ENCODE assay signal across 10 cellular contexts in genomic region chr19:41377977-41378707, GRCh38. TPM values are rescaled to one million over a fixed set of nuclear protein-coding genes. Genes with fewer than 3 reads are reported as not detected.
DNase-seq lines count a peak whose midpoint lies in the region; ATAC-seq, FAIRE-seq and TF ChIP-seq lines count a peak whose summit lies in the region.
"Had no signal": no experiment of that assay in that cellular context is flagged by ENCODE, and none has a peak within 500 bp of the region (broad histone marks: within the 10 kb centered on the region; RNA-seq: fewer than 3 reads in every experiment).

No MANE protein-coding gene starts in this region.

- H3K27ac ChIP-seq in H1 (ENCODE audit: low read depth, low read length) (no peak overlapping the region), transverse colon (peak overlapping the region; percentile 42 to 54 (median 44)), coronary artery (no peak overlapping the region)

- H3K36me3 Mint-ChIP-seq in activated naive CD4-positive, alpha-beta T cell treated with anti-CD3 and anti-CD28 coated beads, Interleukin-2, amount 50 U/mL, for 24 hours, result peaks cover 1% of the 10 kb centered on the region
- H3K36me3 Mint-ChIP-seq in activated naive CD4-positive, alpha-beta T cell treated with anti-CD3 and anti-CD28 coated beads, Interleukin-2, amount 10 ng/mL, durations not matched to agents 7 days and 5 days, result peaks cover 6% of the 10 kb centered on the region

- no peak overlapping the region for H3K4me3 ChIP-seq in H1 (ENCODE audit: extremely low read depth in 1 of 4, insufficient read depth in 2 of 4, low read depth in 3 of 4, low read length in 4 of 4)
- no peak overlapping the region for H3K4me3 ChIP-seq in transverse colon
- H3K4me3 ChIP-seq in coronary artery, result no peak overlapping the region

- H4K91ac ChIP-seq in H1 (replicated peaks; ENCODE audit: insufficient read length, low read length), result no peak overlapping the region

- H2BK5ac ChIP-seq in H1 (ENCODE audit: low read depth, low read length), result no peak overlapping the region

- FAIRE-seq in H1 (lab: Jason Lieb, UNC), result no peak

- 51% methylated on average over 9 of the region's 9 CpGs; no CpG with 5 or more reads in 1 of the 2 experiments for WGBS in H1 (ENCODE audit: extremely low coverage in 1 of 2, insufficient coverage in 1 of 2, insufficient read length in 1 of 2, insufficient replicate concordance in 2 of 2, low coverage in 1 of 2, low lambda C conversion rate in 2 of 2, missing lambda C conversion rate in 1 of 2), 2 experiments
- 54 to 67% methylated on average over 3 to 7 of the region's 9 CpGs for WGBS in transverse colon (ENCODE audit: low coverage in 1 of 2), 2 donors

- H3K4me1 ChIP-seq in H1 (replicated peaks in 1 of 4; ENCODE audit: control insufficient read depth in 3 of 4, insufficient read depth in 4 of 4, low read length in 3 of 4) (peaks cover 0 to 5% (median 4%) of the 10 kb centered on the region in 4 experiments; a peak in 5 of 7 replicates), transverse colon (peaks cover 5 to 35% (median 21%) of the 10 kb centered on the region in 4 donors)
- H3K4me1 ChIP-seq: Caco-2 had no signal

- no peak overlapping the region; a peak in 1 of 4 replicates for H3K4me2 ChIP-seq in H1 (ENCODE audit: insufficient read depth in 1 of 2, low read depth in 2 of 2, low read length in 2 of 2)

- no peak overlapping the region for H3K27ac Mint-ChIP-seq in activated naive CD4-positive, alpha-beta T cell treated with anti-CD3 and anti-CD28 coated beads, Interleukin-2, amount 50 U/mL, for 24 hours
- no peak overlapping the region for H3K27ac Mint-ChIP-seq in activated naive CD4-positive, alpha-beta T cell treated with anti-CD3 and anti-CD28 coated beads, Interleukin-2, amount 10 ng/mL, durations not matched to agents 7 days and 5 days

- H3K27me3 ChIP-seq in H1 (replicated peaks in 1 of 4; ENCODE audit: control insufficient read depth in 3 of 4, extremely low read depth in 1 of 4, insufficient read depth in 3 of 4, low read length in 3 of 4) (peaks cover 0 to 9% (median 2%) of the 10 kb centered on the region in 4 experiments; a peak in 4 of 7 replicates), transverse colon (no peaks in the 10 kb centered on the region)

- TF ChIP-seq RAD21 in H1 (IDR thresholded peaks at IDR 0.05 in 1 of 2, conservative IDR thresholded peaks at IDR 0.05 in 1 of 2; ENCODE audit: low read depth in 2 of 2, low read length in 2 of 2), result peak; percentile 15 to 47; a peak in 2 of 4 replicates

- no peak overlapping the region; the same call in 1 of the 2 replicates for H3K18ac ChIP-seq in H1 (ENCODE audit: extremely low read depth, low read length)

- no peak overlapping the region for H3K56ac ChIP-seq in H1 (replicated peaks; ENCODE audit: insufficient read length, low read depth, low read length)

- no peak overlapping the region for H3K9ac ChIP-seq in H1 (replicated peaks in 1 of 4; ENCODE audit: extremely low read depth in 1 of 4, low read depth in 3 of 4, low read length in 3 of 4)

- intact Hi-C loops in transverse colon (cut with DNase I; ENCODE audit: low total_unique reads), result no loop called here

- H3K14ac ChIP-seq in H1 (ENCODE audit: insufficient read length), result no peak overlapping the region

- no peak overlapping the region for H2AK5ac ChIP-seq in H1 (ENCODE audit: low read depth, low read length)

- H3K79me1 ChIP-seq in H1 (ENCODE audit: low read depth, low read length), result no peaks in the 10 kb centered on the region

- no peak overlapping the region for H2BK120ac ChIP-seq in H1 (replicated peaks; ENCODE audit: low read depth, low read length)

- H2BK20ac ChIP-seq in H1 (ENCODE audit: low read length), result no peak overlapping the region

- peaks cover 19% of the 10 kb centered on the region for H3K4me1 Mint-ChIP-seq in activated naive CD4-positive, alpha-beta T cell treated with anti-CD3 and anti-CD28 coated beads, Interleukin-2, amount 50 U/mL, for 24 hours
- H3K4me1 Mint-ChIP-seq in activated naive CD4-positive, alpha-beta T cell treated with anti-CD3 and anti-CD28 coated beads, Interleukin-2, amount 10 ng/mL, durations not matched to agents 7 days and 5 days, result peaks cover 14% of the 10 kb centered on the region

- TF ChIP-seq EP300 in H1 (IDR thresholded peaks at IDR 0.05; ENCODE audit: borderline replicate concordance in 1 of 2, low read depth in 2 of 2, low read length in 2 of 2) (no peak), transverse colon (IDR thresholded peaks at IDR 0.05; ENCODE audit: low read depth) (no peak)

- H2BK15ac ChIP-seq in H1 (ENCODE audit: low read length), result no peak overlapping the region

- peak; percentile 69 for ATAC-seq in HG03342 (IDR thresholded peaks at IDR 0.05; ENCODE audit: unreplicated experiment)

- H2BK12ac ChIP-seq in H1 (ENCODE audit: low read depth, low read length), result no peak overlapping the region

- H3K4ac ChIP-seq in H1 (replicated peaks; ENCODE audit: insufficient read length, low read depth, low read length), result no peak overlapping the region

- no peaks in the 10 kb centered on the region for H3K79me2 ChIP-seq in H1 (ENCODE audit: control insufficient read depth in 1 of 2, insufficient read depth in 2 of 2, low read length in 2 of 2)

- H3K4me3 Mint-ChIP-seq in activated naive CD4-positive, alpha-beta T cell treated with anti-CD3 and anti-CD28 coated beads, Interleukin-2, amount 50 U/mL, for 24 hours, result peak overlapping the region; percentile 3
- no peak overlapping the region for H3K4me3 Mint-ChIP-seq in activated naive CD4-positive, alpha-beta T cell treated with anti-CD3 and anti-CD28 coated beads, Interleukin-2, amount 10 ng/mL, durations not matched to agents 7 days and 5 days

- H3K9me3 Mint-ChIP-seq in activated naive CD4-positive, alpha-beta T cell treated with anti-CD3 and anti-CD28 coated beads, Interleukin-2, amount 50 U/mL, for 24 hours, result no peaks in the 10 kb centered on the region
- no peaks in the 10 kb centered on the region for H3K9me3 Mint-ChIP-seq in activated naive CD4-positive, alpha-beta T cell treated with anti-CD3 and anti-CD28 coated beads, Interleukin-2, amount 10 ng/mL, durations not matched to agents 7 days and 5 days

- in situ Hi-C loops in transverse colon (cut with MboI; ENCODE audit: low pct_ligation_motif_present in 1 of 4, low pct_unique_long_range_greater_than_20kb in 1 of 4, low sequenced_read_pairs in 3 of 4), result no loop called here

- H4K8ac ChIP-seq in H1 (ENCODE audit: extremely low read depth, insufficient read depth, low read length), result no peak overlapping the region

- no peaks in the 10 kb centered on the region for H3K27me3 Mint-ChIP-seq in activated naive CD4-positive, alpha-beta T cell treated with anti-CD3 and anti-CD28 coated beads, Interleukin-2, amount 50 U/mL, for 24 hours
- H3K27me3 Mint-ChIP-seq in activated naive CD4-positive, alpha-beta T cell treated with anti-CD3 and anti-CD28 coated beads, Interleukin-2, amount 10 ng/mL, durations not matched to agents 7 days and 5 days, result no peaks in the 10 kb centered on the region

- H3K9me3 ChIP-seq in H1 (ENCODE audit: insufficient read depth in 2 of 2, low read depth in 1 of 2, low read length in 1 of 2), result no peaks in the 10 kb centered on the region
- H3K9me3 ChIP-seq in transverse colon, result no peaks in the 10 kb centered on the region
- H3K9me3 ChIP-seq: Caco-2 had no signal

- H3K36me3 ChIP-seq in H1 (ENCODE audit: control insufficient read depth in 2 of 4, insufficient read depth in 4 of 4, low read length in 3 of 4), result no peaks in the 10 kb centered on the region; a peak in 1 of 8 replicates
- no peaks in the 10 kb centered on the region for H3K36me3 ChIP-seq in transverse colon

- DNase-seq in activated naive CD4-positive, alpha-beta T cell treated with anti-CD3 and anti-CD28 coated beads, Interleukin-2, amount 10 ng/mL, durations not matched to agents 7 days and 5 days, result no peak
- peak; percentile 33 to 68 for DNase-seq in H1 (ENCODE audit: low read depth in 1 of 2, low spot score in 2 of 2)
- DNase-seq in transverse colon, result no peak
- no peak for DNase-seq in NCI-H2107 (lab: John Stamatoyannopoulos, UW)
- DNase-seq in activated CD4-positive, CD25-positive, alpha-beta regulatory T cell (lab: John Stamatoyannopoulos, UW), result no peak
- DNase-seq in coronary artery (ENCODE audit: low spot score), result no peak
- DNase-seq: Caco-2, NCI-H748 treated with DMSO at 0.1 percent for 48 hours had no signal

- H4K5ac ChIP-seq in H1 (ENCODE audit: insufficient read length, low read depth, low read length), result no peak overlapping the region

- H2AFZ ChIP-seq in H1 (ENCODE audit: low read length), result no peak overlapping the region

- no peaks in the 10 kb centered on the region for H4K20me1 ChIP-seq in H1 (replicated peaks in 1 of 2; ENCODE audit: control insufficient read depth in 1 of 2, insufficient read depth in 2 of 2, low read length in 2 of 2)

- no peak for TF ChIP-seq POLR2A in H1 (IDR thresholded peaks at IDR 0.05; ENCODE audit: control extremely low read depth in 1 of 2, low read depth in 2 of 2, low read length in 2 of 2)
- no peak for TF ChIP-seq POLR2A in transverse colon (IDR thresholded peaks at IDR 0.05)

- TF ChIP-seq CTCF in H1 (IDR thresholded peaks at IDR 0.05; ENCODE audit: control extremely low read depth in 1 of 3, insufficient read depth in 1 of 3, low read depth in 1 of 3, low read length in 3 of 3) (peak; percentile 57 to 99 (median 70)), transverse colon (IDR thresholded peaks at IDR 0.05) (peak in 2 of 5 experiments; percentile 14 to 23), coronary artery (IDR thresholded peaks at IDR 0.05) (no peak)

- no peak overlapping the region for H3K23ac ChIP-seq in H1 (ENCODE audit: insufficient read length)

- H3K23me2 ChIP-seq in H1 (ENCODE audit: low read depth, low read length), result peaks cover 12% of the 10 kb centered on the region

- POLR2A ChIA-PET in H1 (lab: Charles Lee; ENCODE audit: partially characterized antibody), result interaction anchor here (0.6 to 3.8 kb wide), 9 partner anchors 11 to 69 kb away, joined by 3 to 10 read pairs (median 4); partner anchors contain the start of genes B3GNT8, CCDC97 and DMAC2

- CTCF ChIA-PET in activated naive CD4-positive, alpha-beta T cell treated with anti-CD3 and anti-CD28 coated beads, Interleukin-2, amount 10 ng/mL, durations not matched to agents 7 days and 5 days (lab: Charles Lee), result interaction anchor here (0.5 kb wide), 1 partner anchor 262 kb away, joined by 3 read pairs; no protein-coding TSS in a partner anchor
- CTCF ChIA-PET in H1 (lab: Charles Lee; ENCODE audit: partially characterized antibody), result interaction anchor here (0.6 to 3.1 kb wide), 15 partner anchors 9 to 714 kb away, joined by 3 to 33 read pairs (median 3); partner anchors contain the start of gene TGFB1

RNA-seq across cellular contexts. Expression of gene TMEM91, which starts 1.8 kb away (rescaled TPM):
- 4.2 and 5.3 TPM in 2 replicates for total RNA-seq in H1 (2021; fragmentation: NEBNext Ultra II Directional; extraction: Animal tissue kit (Norgen Biotek cat#: 25700))
- polyA plus RNA-seq in H1 (2011; rRNA removed), result 7.4 and 12.9 TPM in 2 replicates
- 7.9 TPM for polyA plus RNA-seq in H1 (2011; cell fraction: cytosol; rRNA removed)
- polyA plus RNA-seq in H1 (2011; cell fraction: nucleus; rRNA removed), result 15.3 TPM
- polyA plus RNA-seq in H1 (2012, experiment 1 of 2), result 3.8 to 10.2 TPM (median 7.9 TPM) in 4 replicates
- 13.7 TPM for polyA plus RNA-seq in H1 (2012, experiment 2 of 2)
- 6.7 TPM for polyA plus RNA-seq in H1 (2013, experiment 1 of 2)
- 6.5 TPM for polyA plus RNA-seq in H1 (2013, experiment 2 of 2)
- 2.3 and 9.6 TPM in 2 replicates for polyA minus RNA-seq in H1 (2011; rRNA and poly(A)+ RNA removed)
- polyA minus RNA-seq in H1 (2011; cell fraction: cytosol; rRNA and poly(A)+ RNA removed), result 2.7 TPM
- polyA minus RNA-seq in H1 (2011; cell fraction: nucleus; rRNA and poly(A)+ RNA removed), result 3.8 TPM
- 10 to 100 TPM in 1 of 4 donors, 1 to 10 TPM in 2, not detected in 1; 4.8 to 11.4 (median 9.4) TPM for total RNA-seq in transverse colon

RNA-seq across cellular contexts. Expression of gene B9D2, which starts 14.2 kb away (rescaled TPM):
- total RNA-seq in H1 (2021; fragmentation: NEBNext Ultra II Directional; extraction: Animal tissue kit (Norgen Biotek cat#: 25700)), result 4.9 and 5.0 TPM in 2 replicates
- 6.3 and 9.0 TPM in 2 replicates for polyA plus RNA-seq in H1 (2011; rRNA removed)
- 4.7 TPM for polyA plus RNA-seq in H1 (2011; cell fraction: cytosol; rRNA removed)
- polyA plus RNA-seq in H1 (2011; cell fraction: nucleus; rRNA removed), result 5.1 TPM
- polyA plus RNA-seq in H1 (2012, experiment 1 of 2), result 4.9 to 6.4 TPM (median 5.6 TPM) in 4 replicates
- 4.2 TPM for polyA plus RNA-seq in H1 (2012, experiment 2 of 2)
- 2.8 TPM for polyA plus RNA-seq in H1 (2013, experiment 1 of 2)
- polyA plus RNA-seq in H1 (2013, experiment 2 of 2), result 3.0 TPM
- polyA minus RNA-seq in H1 (2011; rRNA and poly(A)+ RNA removed), result 0.80 and 1.3 TPM in 2 replicates
- 3.4 TPM for polyA minus RNA-seq in H1 (2011; cell fraction: cytosol; rRNA and poly(A)+ RNA removed)
- polyA minus RNA-seq in H1 (2011; cell fraction: nucleus; rRNA and poly(A)+ RNA removed), result 2.2 TPM
- total RNA-seq in transverse colon, result 1 to 10 TPM in 2 of 4 donors, not detected in 2; 6.4 to 9.3 TPM

RNA-seq across cellular contexts. Expression of gene EXOSC5, which starts 19.0 kb away (rescaled TPM):
- total RNA-seq in H1 (2021; fragmentation: NEBNext Ultra II Directional; extraction: Animal tissue kit (Norgen Biotek cat#: 25700)), result 56.2 and 66.0 TPM in 2 replicates
- 92.8 and 125 TPM in 2 replicates for polyA plus RNA-seq in H1 (2011; rRNA removed)
- 99.3 TPM for polyA plus RNA-seq in H1 (2011; cell fraction: cytosol; rRNA removed)
- polyA plus RNA-seq in H1 (2011; cell fraction: nucleus; rRNA removed), result 84.3 TPM
- 66.1 to 69.5 TPM (median 68.1 TPM) in 4 replicates for polyA plus RNA-seq in H1 (2012, experiment 1 of 2)
- polyA plus RNA-seq in H1 (2012, experiment 2 of 2), result 92.1 TPM
- 40.1 TPM for polyA plus RNA-seq in H1 (2013, experiment 1 of 2)
- polyA plus RNA-seq in H1 (2013, experiment 2 of 2), result 38.2 TPM
- 18.9 and 23.9 TPM in 2 replicates for polyA minus RNA-seq in H1 (2011; rRNA and poly(A)+ RNA removed)
- 30.8 TPM for polyA minus RNA-seq in H1 (2011; cell fraction: cytosol; rRNA and poly(A)+ RNA removed)
- 19.9 TPM for polyA minus RNA-seq in H1 (2011; cell fraction: nucleus; rRNA and poly(A)+ RNA removed)
- 10 to 100 TPM in 3 of 4 donors, 1 to 10 TPM in 1; 4.0 to 20.6 (median 10.8) TPM for total RNA-seq in transverse colon

RNA-seq across cellular contexts. Expression of gene BCKDHA, which starts 19.5 kb away (rescaled TPM):
- 14.2 and 15.2 TPM in 2 replicates for total RNA-seq in H1 (2021; fragmentation: NEBNext Ultra II Directional; extraction: Animal tissue kit (Norgen Biotek cat#: 25700))
- 69.6 and 103 TPM in 2 replicates for polyA plus RNA-seq in H1 (2011; rRNA removed)
- 46.5 TPM for polyA plus RNA-seq in H1 (2011; cell fraction: cytosol; rRNA removed)
- 93.1 TPM for polyA plus RNA-seq in H1 (2011; cell fraction: nucleus; rRNA removed)
- 10.6 to 41.9 TPM (median 29.6 TPM) in 4 replicates for polyA plus RNA-seq in H1 (2012, experiment 1 of 2)
- 34.0 TPM for polyA plus RNA-seq in H1 (2012, experiment 2 of 2)
- polyA plus RNA-seq in H1 (2013, experiment 1 of 2), result 29.0 TPM
- 28.6 TPM for polyA plus RNA-seq in H1 (2013, experiment 2 of 2)
- polyA minus RNA-seq in H1 (2011; rRNA and poly(A)+ RNA removed), result 13.7 and 25.1 TPM in 2 replicates
- 34.5 TPM for polyA minus RNA-seq in H1 (2011; cell fraction: cytosol; rRNA and poly(A)+ RNA removed)
- 30.6 TPM for polyA minus RNA-seq in H1 (2011; cell fraction: nucleus; rRNA and poly(A)+ RNA removed)
- total RNA-seq in transverse colon, result 10 to 100 TPM; 12.0 to 29.9 (median 20.9) TPM

RNA-seq across cellular contexts. Expression of gene TGFB1, which starts 24.4 kb away (rescaled TPM):
- 10.6 and 12.2 TPM in 2 replicates for total RNA-seq in H1 (2021; fragmentation: NEBNext Ultra II Directional; extraction: Animal tissue kit (Norgen Biotek cat#: 25700))
- polyA plus RNA-seq in H1 (2011; rRNA removed), result 1.7 and 6.5 TPM in 2 replicates
- 2.0 TPM for polyA plus RNA-seq in H1 (2011; cell fraction: cytosol; rRNA removed)
- polyA plus RNA-seq in H1 (2011; cell fraction: nucleus; rRNA removed), result 3.0 TPM
- 7.1 to 8.5 TPM (median 7.4 TPM) in 4 replicates for polyA plus RNA-seq in H1 (2012, experiment 1 of 2)
- polyA plus RNA-seq in H1 (2012, experiment 2 of 2), result 7.1 TPM
- polyA plus RNA-seq in H1 (2013, experiment 1 of 2), result 12.1 TPM
- 12.7 TPM for polyA plus RNA-seq in H1 (2013, experiment 2 of 2)
- 0.88 and 5.4 TPM in 2 replicates for polyA minus RNA-seq in H1 (2011; rRNA and poly(A)+ RNA removed)
- polyA minus RNA-seq in H1 (2011; cell fraction: cytosol; rRNA and poly(A)+ RNA removed), result 8.4 TPM
- 2.1 TPM for polyA minus RNA-seq in H1 (2011; cell fraction: nucleus; rRNA and poly(A)+ RNA removed)
- total RNA-seq in transverse colon, result 10 to 100 TPM in 2 of 4 donors, 1 to 10 TPM in 2; 4.4 to 30.3 (median 9.7) TPM

Comparison
In these comparisons a context has a peak if more than half of its experiments do, and no peak if none do; other contexts are left out.
1. DNase-seq: peak in H1 (2 of 2); none in activated naive CD4-positive, alpha-beta T cell treated with anti-CD3 and anti-CD28 coated beads, Interleukin-2, amount 10 ng/mL, durations not matched to agents 7 days and 5 days (single experiment), transverse colon (single experiment), NCI-H2107 (single experiment), activated CD4-positive, CD25-positive, alpha-beta regulatory T cell (0 of 4) and coronary artery (single experiment).
2. H3K27ac ChIP-seq: peak in transverse colon (4 of 4); none in H1 (single experiment) and coronary artery (0 of 2).